ENCODE assay signal across 8 cellular contexts in the genomic region with DNA sequence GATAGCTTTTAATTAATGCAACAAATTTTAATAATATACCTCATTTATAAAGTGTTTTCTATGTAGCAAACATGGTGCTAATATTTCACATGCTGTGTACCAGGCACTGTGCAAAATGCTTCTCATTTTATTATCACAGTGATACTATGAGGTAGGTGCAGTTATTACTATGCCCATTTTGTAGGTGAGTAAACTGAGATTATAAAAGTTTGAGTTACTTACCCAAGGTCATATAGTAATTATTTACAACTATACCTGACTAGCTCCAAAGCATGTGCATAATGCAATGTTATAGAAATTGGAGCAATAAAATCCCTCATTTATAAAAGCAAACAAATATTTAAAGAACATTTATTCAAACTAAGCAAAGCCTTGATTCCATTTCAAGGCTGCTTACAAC.
"Had no signal": no experiment of that assay in that cellular context is flagged by ENCODE, and none has a peak within 500 bp of the region (broad histone marks: within the 10 kb centered on the region; RNA-seq: fewer than 3 reads in every experiment).

No MANE protein-coding gene starts in this region.

- H2AFZ ChIP-seq: GM23248 had no signal

- DNase-seq: GM23248, GOT3, H7, IMR-90, KBM-7 had no signal

- H3K36me3 ChIP-seq: HAP-1 had no signal

- FAIRE-seq: HTR-8/SVneo had no signal

- H3K4me3 ChIP-seq: GM23248, HAP-1 had no signal

- H3K9ac ChIP-seq: GM23248, KMS-11 had no signal

- H3K4me2 ChIP-seq: KMS-11 had no signal

- H3K4me1 ChIP-seq: HAP-1 had no signal

- H3K9me3 ChIP-seq: HAP-1 had no signal

- H3K27ac ChIP-seq: GM23248, KMS-11 had no signal
